In the genomic region with DNA sequence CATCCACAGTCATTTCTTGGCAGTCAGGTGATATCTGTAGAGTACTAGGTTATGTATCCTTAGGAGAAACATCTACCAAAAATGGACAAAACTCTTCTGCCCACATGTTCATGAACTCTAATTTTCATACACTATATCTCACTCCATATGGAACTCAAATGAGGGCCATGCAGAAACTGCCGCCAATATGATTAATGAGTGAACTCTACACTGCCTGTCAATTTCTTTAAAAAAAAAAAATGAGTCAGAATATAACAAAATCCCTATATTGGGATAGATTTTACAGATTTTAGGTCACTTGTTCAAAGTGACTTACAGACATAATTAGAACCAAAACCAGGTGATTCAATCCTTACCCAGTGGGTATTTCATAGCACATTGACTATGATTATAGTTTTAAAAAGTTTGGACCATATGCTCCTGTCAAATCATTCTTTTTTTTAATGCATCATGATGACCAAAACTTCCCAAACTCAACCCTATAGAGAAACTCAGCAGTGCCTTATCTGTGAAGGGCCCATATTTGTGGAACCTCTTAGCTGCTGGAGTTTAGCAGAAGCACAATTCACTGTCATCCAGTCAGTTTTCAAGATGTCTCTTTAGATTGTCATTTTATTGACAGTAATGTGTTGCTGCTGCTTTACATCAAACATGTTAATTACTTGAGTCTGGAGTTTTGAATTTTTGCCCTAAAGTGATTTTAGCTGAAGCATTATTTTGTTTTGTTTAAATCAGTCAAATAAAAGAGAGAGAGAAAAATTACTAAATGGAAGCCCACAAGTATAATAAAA, we compare ENCODE assay signal across 1 cellular context.
A peak's percentile ranks its signal among the peaks of the same experiment; 100 is the strongest.
TF ChIP-seq lines count a peak whose summit lies in the region.

No MANE protein-coding gene starts in this region.

TF ChIP-seq in SK-N-SH treated with all-trans-retinoic acid at 6 μM for 48 hours, 23 proteins besides CTCF, POLR2A, EP300 and RAD21 (continued from another document):
- TF ChIP-seq, protein P1, sequence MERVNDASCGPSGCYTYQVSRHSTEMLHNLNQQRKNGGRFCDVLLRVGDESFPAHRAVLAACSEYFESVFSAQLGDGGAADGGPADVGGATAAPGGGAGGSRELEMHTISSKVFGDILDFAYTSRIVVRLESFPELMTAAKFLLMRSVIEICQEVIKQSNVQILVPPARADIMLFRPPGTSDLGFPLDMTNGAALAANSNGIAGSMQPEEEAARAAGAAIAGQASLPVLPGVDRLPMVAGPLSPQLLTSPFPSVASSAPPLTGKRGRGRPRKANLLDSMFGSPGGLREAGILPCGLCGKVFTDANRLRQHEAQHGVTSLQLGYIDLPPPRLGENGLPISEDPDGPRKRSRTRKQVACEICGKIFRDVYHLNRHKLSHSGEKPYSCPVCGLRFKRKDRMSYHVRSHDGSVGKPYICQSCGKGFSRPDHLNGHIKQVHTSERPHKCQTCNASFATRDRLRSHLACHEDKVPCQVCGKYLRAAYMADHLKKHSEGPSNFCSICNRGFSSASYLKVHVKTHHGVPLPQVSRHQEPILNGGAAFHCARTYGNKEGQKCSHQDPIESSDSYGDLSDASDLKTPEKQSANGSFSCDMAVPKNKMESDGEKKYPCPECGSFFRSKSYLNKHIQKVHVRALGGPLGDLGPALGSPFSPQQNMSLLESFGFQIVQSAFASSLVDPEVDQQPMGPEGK (CRISPR knock-in tag; IDR thresholded peaks at IDR 0.05; ENCODE audit: borderline replicate concordance) = peak; percentile 49; the same call in 1 of the 2 replicates
- TF ChIP-seq BACH2 (CRISPR knock-in tag; IDR thresholded peaks at IDR 0.05; ENCODE audit: borderline replicate concordance) = peak; percentile 75; the same call in 1 of the 2 replicates
- TF ChIP-seq TOX (CRISPR knock-in tag; IDR thresholded peaks at IDR 0.05; ENCODE audit: borderline replicate concordance) = no peak
- 0 out of 2 replicates have a peak, but pooled peaks have one; percentile 27 for TF ChIP-seq GLIS3 (CRISPR knock-in tag; IDR thresholded peaks at IDR 0.05)
- TF ChIP-seq TSHZ2 (CRISPR knock-in tag; IDR thresholded peaks at IDR 0.05) = peak; percentile 100
TF ChIP-seq in SK-N-SH treated with all-trans-retinoic acid at 6 μM for 48 hours: peak in this region for 8.
